32 cellular contexts compared by ENCODE assay signal in the genomic region with DNA sequence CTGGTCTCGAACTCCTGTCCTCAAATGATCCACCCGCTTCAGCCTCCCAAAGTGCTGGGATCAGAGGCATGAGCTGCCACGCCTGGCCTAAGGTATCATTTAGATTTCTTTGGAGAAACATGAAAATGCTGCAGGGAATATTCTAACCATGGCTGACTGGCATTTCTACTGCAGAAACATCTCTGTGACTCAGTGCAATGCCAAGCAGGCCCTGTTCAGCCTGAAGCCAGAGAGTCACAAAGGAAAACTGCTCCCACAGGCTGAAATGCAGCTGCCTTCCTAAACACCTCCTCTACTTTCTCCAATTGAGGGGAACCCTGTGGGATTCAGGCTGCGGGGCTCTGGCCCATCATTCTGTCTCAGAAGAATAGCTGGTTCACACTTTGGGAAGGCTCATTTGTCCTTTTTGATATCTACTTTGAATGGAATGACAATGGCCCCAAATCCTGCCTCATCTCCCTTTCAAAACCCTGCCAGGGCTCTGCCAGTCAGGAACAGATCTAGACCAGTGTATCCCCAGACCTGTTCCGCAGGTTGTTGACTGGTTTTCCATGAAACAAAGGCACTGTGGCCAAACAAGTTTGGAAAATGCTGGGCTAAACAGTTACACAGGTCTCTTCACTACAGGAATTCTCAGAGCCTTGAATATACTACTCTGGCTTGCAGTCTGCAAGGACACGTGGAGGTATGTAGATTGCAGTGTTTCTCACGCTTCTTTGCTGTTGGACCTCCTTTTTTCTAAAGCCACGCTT. TPM values are rescaled to one million over a fixed set of nuclear protein-coding genes. Genes with fewer than 3 reads are reported as not detected.
"Had no signal": no experiment of that assay in that cellular context is flagged by ENCODE, and none has a peak within 500 bp of the region (broad histone marks: within the 10 kb centered on the region; RNA-seq: fewer than 3 reads in every experiment).

No MANE protein-coding gene starts in this region.

- ATAC-seq: activated naive CD4-positive, alpha-beta T cell treated with anti-CD3 and anti-CD28 coated beads, Interleukin-2, amount 50 U/mL, for 72 hours; activated naive CD8-positive, alpha-beta T cell treated with anti-CD3 and anti-CD28 coated beads, Interleukin-2, amount 50 U/mL, for 24 hours; activated T-cell treated with anti-CD3 and anti-CD28 coated beads, Interleukin-2, amount 50 U/mL, for 4 hours had no signal

- H3K4me3 ChIP-seq: Peyer's patch, SJSA1 had no signal

- DNase-seq: activated CD4-positive, alpha-beta memory T cell treated with anti-CD3 and anti-CD28 coated beads for 36 hours; activated CD4-positive, alpha-beta T cell treated with anti-CD3 and anti-CD28 coated beads, Interleukin-2, amount 10 ng/mL, durations not matched to agents 24 days and 14 days; activated CD8-positive, alpha-beta memory T cell treated with anti-CD3 and anti-CD28 coated beads, Interleukin-2, amount 50 U/mL, for 4 hours; activated gamma-delta T cell treated with Interleukin-2 at 50 U/mL for 16 hours; activated naive CD4-positive, alpha-beta T cell treated with anti-CD3 and anti-CD28 coated beads for 36 hours; activated naive CD8-positive, alpha-beta T cell treated with anti-CD3 and anti-CD28 coated beads, Interleukin-2, amount 50 U/mL, for 24 hours; activated T-cell treated with anti-CD3 and anti-CD28 coated beads for 4 hours; activated T-cell treated with anti-CD3 and anti-CD28 coated beads, Interleukin-2, amount 50 U/mL, for 4 hours; anterior cingulate cortex; Kasumi-1; KG1; MM.1S; MV-4-11; NCI-H1092; NCI-H1417; NCI-H187 treated with DMSO at 0.1 percent for 48 hours; NCI-H2081; NCI-H226; NCI-H446 treated with DMSO at 0.1 percent for 48 hours; NCI-H524; NCI-H69; NCI-H82; Peyer's patch; RPMI8226; SHP77 treated with DMSO at 0.1 percent for 48 hours; SK-N-SH had no signal

- H3K27ac ChIP-seq: Peyer's patch, SJSA1 had no signal

- H3K27ac Mint-ChIP-seq: activated CD4-positive, alpha-beta memory T cell treated with anti-CD3 and anti-CD28 coated beads for 36 hours; activated CD4-positive, alpha-beta T cell treated with anti-CD3 and anti-CD28 coated beads, Interleukin-2, amount 10 ng/mL, durations not matched to agents 24 days and 14 days; activated naive CD4-positive, alpha-beta T cell treated with anti-CD3 and anti-CD28 coated beads for 36 hours; activated naive CD8-positive, alpha-beta T cell treated with anti-CD3 and anti-CD28 coated beads, Interleukin-2, amount 50 U/mL, for 24 hours; activated T-helper 1 cell treated with anti-CD3 and anti-CD28 coated beads, Interleukin-12 subunit alpha, Interleukin-12 subunit beta, Interleukin-2, Interleukin-4 antibody, amounts not matched to agents 30 ng/mL and 10 ng/mL and 1 ng/mL, durations not matched to agents 14 hours and 24 hours and 36 hours; brain; T-helper 1 cell treated with Interleukin-12 subunit alpha and Interleukin-12 subunit beta and Interleukin-4 antibody, amounts not matched to agents 30 μg/mL and 1 μg/mL, for 36 hours; T-helper 2 cell treated with Interferon-gamma antibody and Interleukin-4, amounts not matched to agents 5 μg/mL and 100 μg/mL, for 36 hours had no signal

- H3K27me3 Mint-ChIP-seq: activated CD4-positive, alpha-beta memory T cell treated with anti-CD3 and anti-CD28 coated beads for 36 hours; activated CD4-positive, alpha-beta T cell treated with anti-CD3 and anti-CD28 coated beads, Interleukin-2, amount 10 ng/mL, durations not matched to agents 24 days and 14 days; activated naive CD8-positive, alpha-beta T cell treated with anti-CD3 and anti-CD28 coated beads, Interleukin-2, amount 50 U/mL, for 24 hours; brain had no signal

- H3K4me1 Mint-ChIP-seq: brain had no signal

- H3K9me3 ChIP-seq: Peyer's patch, SJSA1, SK-N-SH had no signal

- H3K4me1 ChIP-seq: Peyer's patch, SJSA1 had no signal

- H3K4me3 Mint-ChIP-seq: activated CD4-positive, alpha-beta memory T cell treated with anti-CD3 and anti-CD28 coated beads for 36 hours; activated CD4-positive, alpha-beta T cell treated with anti-CD3 and anti-CD28 coated beads, Interleukin-2, amount 10 ng/mL, durations not matched to agents 24 days and 14 days; activated naive CD4-positive, alpha-beta T cell treated with anti-CD3 and anti-CD28 coated beads for 36 hours; activated naive CD8-positive, alpha-beta T cell treated with anti-CD3 and anti-CD28 coated beads, Interleukin-2, amount 50 U/mL, for 24 hours; activated T-cell treated with anti-CD3 and anti-CD28 coated beads, Interleukin-2, amount 50 U/mL, for 4 hours; activated T-helper 1 cell treated with anti-CD3 and anti-CD28 coated beads, Interleukin-12 subunit alpha, Interleukin-12 subunit beta, Interleukin-2, Interleukin-4 antibody, amounts not matched to agents 30 ng/mL and 10 ng/mL and 1 ng/mL, durations not matched to agents 14 hours and 24 hours and 36 hours; brain; T-helper 1 cell treated with Interleukin-12 subunit alpha and Interleukin-12 subunit beta and Interleukin-4 antibody, amounts not matched to agents 30 μg/mL and 1 μg/mL, for 36 hours; T-helper 2 cell treated with Interferon-gamma antibody and Interleukin-4, amounts not matched to agents 5 μg/mL and 100 μg/mL, for 36 hours had no signal

- H3K27me3 ChIP-seq: Peyer's patch, SJSA1 had no signal

- H3K9me3 Mint-ChIP-seq: activated CD4-positive, alpha-beta memory T cell treated with anti-CD3 and anti-CD28 coated beads for 36 hours; activated CD4-positive, alpha-beta T cell treated with anti-CD3 and anti-CD28 coated beads, Interleukin-2, amount 10 ng/mL, durations not matched to agents 24 days and 14 days; activated naive CD4-positive, alpha-beta T cell treated with anti-CD3 and anti-CD28 coated beads for 36 hours; activated naive CD4-positive, alpha-beta T cell treated with anti-CD3 and anti-CD28 coated beads, Interleukin-2, amount 50 U/mL, for 72 hours; activated naive CD8-positive, alpha-beta T cell treated with anti-CD3 and anti-CD28 coated beads, Interleukin-2, amount 50 U/mL, for 24 hours; activated T-cell treated with anti-CD3 and anti-CD28 coated beads, Interleukin-2, amount 50 U/mL, for 4 hours; activated T-helper 1 cell treated with anti-CD3 and anti-CD28 coated beads, Interleukin-12 subunit alpha, Interleukin-12 subunit beta, Interleukin-2, Interleukin-4 antibody, amounts not matched to agents 30 ng/mL and 10 ng/mL and 1 ng/mL, durations not matched to agents 14 hours and 24 hours and 36 hours; brain; T-helper 1 cell treated with Interleukin-12 subunit alpha and Interleukin-12 subunit beta and Interleukin-4 antibody, amounts not matched to agents 30 μg/mL and 1 μg/mL, for 36 hours; T-helper 2 cell treated with Interferon-gamma antibody and Interleukin-4, amounts not matched to agents 5 μg/mL and 100 μg/mL, for 36 hours had no signal

RNA-seq across cellular contexts. Expression of gene HNF1A, which starts 30.2 kb away (rescaled TPM):
- total RNA-seq: activated CD4-positive, alpha-beta memory T cell treated with anti-CD3 and anti-CD28 coated beads for 36 hours; activated CD4-positive, alpha-beta T cell treated with anti-CD3 and anti-CD28 coated beads, Interleukin-2, amount 10 ng/mL, durations not matched to agents 24 days and 14 days; activated naive CD4-positive, alpha-beta T cell treated with anti-CD3 and anti-CD28 coated beads for 36 hours; activated naive CD4-positive, alpha-beta T cell treated with anti-CD3 and anti-CD28 coated beads, Interleukin-2, amount 50 U/mL, for 72 hours; activated T-cell treated with anti-CD3 and anti-CD28 coated beads, Interleukin-2, amount 50 U/mL, for 4 hours; activated T-helper 1 cell treated with anti-CD3 and anti-CD28 coated beads, Interleukin-12 subunit alpha, Interleukin-12 subunit beta, Interleukin-2, Interleukin-4 antibody, amounts not matched to agents 30 ng/mL and 10 ng/mL and 1 ng/mL, durations not matched to agents 14 hours and 24 hours and 36 hours; SJSA1 had no signal
- polyA plus RNA-seq: SK-N-SH had no signal

RNA-seq across cellular contexts. Expression of gene OASL, which starts 30.5 kb away (rescaled TPM):
- total RNA-seq: SJSA1 had no signal
